In genomic region chr18:76885011-76885410, GRCh38 we compare ENCODE assay signal across 19 cellular contexts.
DNase-seq lines count a peak whose midpoint lies in the region; ATAC-seq and TF ChIP-seq lines count a peak whose summit lies in the region.
"Had no signal": no experiment of that assay in that cellular context is flagged by ENCODE, and none has a peak within 500 bp of the region (broad histone marks: within the 10 kb centered on the region; RNA-seq: fewer than 3 reads in every experiment).

No MANE protein-coding gene starts in this region.

- peaks cover 0 to 97% (median 26%) of the 10 kb centered on the region in 9 donors for H3K36me3 ChIP-seq in heart right ventricle
- H3K36me3 ChIP-seq in neural progenitor cell = peaks cover 4% of the 10 kb centered on the region

- H3K27ac ChIP-seq in heart right ventricle (no peak overlapping the region), neural progenitor cell (peak overlapping the region; percentile 73)
- H3K27ac ChIP-seq: A549, GM23248 had no signal

- H4K20me1 ChIP-seq in neural progenitor cell (ENCODE audit: low read depth) = no peaks in the 10 kb centered on the region

- H3K9ac ChIP-seq in neural progenitor cell = no peak overlapping the region
- H3K9ac ChIP-seq: GM23248 had no signal

- H3K27me3 ChIP-seq in heart right ventricle (no peaks in the 10 kb centered on the region), neural progenitor cell (no peaks in the 10 kb centered on the region)

- H3K9me3 ChIP-seq in heart right ventricle (no peaks in the 10 kb centered on the region), neural progenitor cell (ENCODE audit: low read depth) (no peaks in the 10 kb centered on the region)
- H3K9me3 ChIP-seq: A549 had no signal

- H2AFZ ChIP-seq in neural progenitor cell (replicated peaks) = no peak overlapping the region
- H2AFZ ChIP-seq: GM23248 had no signal

- TF ChIP-seq CTCF in heart right ventricle (IDR thresholded peaks at IDR 0.05) (no peak), neural progenitor cell (IDR thresholded peaks at IDR 0.05) (no peak)

- H3K36me3 Mint-ChIP-seq in neural progenitor cell = peaks cover 44% of the 10 kb centered on the region

- no peaks in the 10 kb centered on the region for H3K27me3 Mint-ChIP-seq in neural progenitor cell (ENCODE audit: insufficient read depth, low read depth)
- H3K27me3 Mint-ChIP-seq in stimulated activated naive CD8-positive, alpha-beta T cell treated with anti-CD3 and anti-CD28 coated beads, Interleukin-15, amount 100 ng/mL, for 72 hours = no peaks in the 10 kb centered on the region
- H3K27me3 Mint-ChIP-seq: CD4-positive, alpha-beta memory T cell had no signal

- no peak overlapping the region for H3K4me2 ChIP-seq in neural progenitor cell
- H3K4me2 ChIP-seq: A549 had no signal

- intact Hi-C loops in Right ventricle myocardium superior (cut with DNase I) (no loop called here), heart right ventricle (cut with DNase I) (loop anchor here in 1 of 10 donors (10.0 kb wide), 1 partner anchor 80 kb away; no protein-coding TSS in a partner anchor)

- no peak for ATAC-seq in Right ventricle myocardium superior (ENCODE audit: poor library complexity)
- no peak for ATAC-seq in heart right ventricle
- ATAC-seq in GM18520 (IDR thresholded peaks at IDR 0.05; ENCODE audit: unreplicated experiment) = no peak
- no peak for ATAC-seq in stimulated activated naive CD8-positive, alpha-beta T cell treated with anti-CD3 and anti-CD28 coated beads, Interleukin-15, amount 100 ng/mL, for 72 hours
- ATAC-seq: A549 had no signal

- no peak overlapping the region for H3K27ac Mint-ChIP-seq in neural progenitor cell
- peak overlapping the region in 1 of 2 donors; percentile 44 for H3K27ac Mint-ChIP-seq in stimulated activated naive CD8-positive, alpha-beta T cell treated with anti-CD3 and anti-CD28 coated beads, Interleukin-15, amount 100 ng/mL, for 72 hours
- H3K27ac Mint-ChIP-seq: CD4-positive, alpha-beta memory T cell had no signal

- H3F3A ChIP-seq in neural progenitor cell (ENCODE audit: low read depth) = peaks cover 14% of the 10 kb centered on the region

- DNase-seq in Right ventricle myocardium superior (peak; percentile 13), heart right ventricle (no peak), inferior parietal cortex (ENCODE audit: extremely low spot score) (peak; percentile 32), neural progenitor cell (ENCODE audit: low spot score) (no peak), SIG-M5 (lab: John Stamatoyannopoulos, UW) (no peak)
- DNase-seq in stimulated activated naive CD8-positive, alpha-beta T cell treated with anti-CD3 and anti-CD28 coated beads, Interleukin-15, amount 100 ng/mL, for 72 hours = no peak
- DNase-seq: 8988T; ACHN; Calu3; CD4-positive, alpha-beta memory T cell; COR-L47; DMS53; DMS79 treated with DMSO at 0.1 percent for 48 hours; GF-D8; GM23248; H7; HCEC 1CT had no signal

- H3K4me3 ChIP-seq in heart right ventricle (no peak overlapping the region), neural progenitor cell (no peak overlapping the region)
- H3K4me3 ChIP-seq: A549, GM23248 had no signal

- H3K4me3 Mint-ChIP-seq in neural progenitor cell = no peak overlapping the region
- H3K4me3 Mint-ChIP-seq in stimulated activated naive CD8-positive, alpha-beta T cell treated with anti-CD3 and anti-CD28 coated beads, Interleukin-15, amount 100 ng/mL, for 72 hours = no peak overlapping the region
- H3K4me3 Mint-ChIP-seq: CD4-positive, alpha-beta memory T cell had no signal

- no peaks in the 10 kb centered on the region for H3K9me3 Mint-ChIP-seq in neural progenitor cell
- H3K9me3 Mint-ChIP-seq in stimulated activated naive CD8-positive, alpha-beta T cell treated with anti-CD3 and anti-CD28 coated beads, Interleukin-15, amount 100 ng/mL, for 72 hours = no peaks in the 10 kb centered on the region

- H3K4me1 ChIP-seq in heart right ventricle (no peaks in the 10 kb centered on the region), neural progenitor cell (peaks cover 22% of the 10 kb centered on the region)
- H3K4me1 ChIP-seq: A549 had no signal

- WGBS in heart right ventricle, 2 donors = 95 to 98% methylated on average over 5 of the region's 5 CpGs

- peaks cover 17% of the 10 kb centered on the region for H3K4me1 Mint-ChIP-seq in neural progenitor cell
- H3K4me1 Mint-ChIP-seq in stimulated activated naive CD8-positive, alpha-beta T cell treated with anti-CD3 and anti-CD28 coated beads, Interleukin-15, amount 100 ng/mL, for 72 hours = no peaks in the 10 kb centered on the region
- H3K4me1 Mint-ChIP-seq: CD4-positive, alpha-beta memory T cell had no signal

- no peaks in the 10 kb centered on the region for H3K79me2 ChIP-seq in neural progenitor cell (ENCODE audit: low read depth)

Comparison
In these comparisons a context has a peak if more than half of its experiments do, and no peak if none do; other contexts are left out.
1. DNase-seq: peak in Right ventricle myocardium superior (single experiment) and inferior parietal cortex (single experiment); none in heart right ventricle (0 of 2), neural progenitor cell (single experiment), SIG-M5 (single experiment) and stimulated activated naive CD8-positive, alpha-beta T cell treated with anti-CD3 and anti-CD28 coated beads, Interleukin-15, amount 100 ng/mL, for 72 hours (0 of 2).